28 cellular contexts compared by ENCODE assay signal in genomic region chr10:28273343-28273742, GRCh38.
"Had no signal": no experiment of that assay in that cellular context is flagged by ENCODE, and none has a peak within 500 bp of the region (broad histone marks: within the 10 kb centered on the region; RNA-seq: fewer than 3 reads in every experiment).

No MANE protein-coding gene starts in this region.

- H3K9me3 Mint-ChIP-seq: naive B cell; naive thymus-derived CD8-positive, alpha-beta T cell; natural killer cell treated with Interleukin-12 subunit alpha and Interleukin-12 subunit beta and Interleukin-15 and Interleukin-18, amount 100 ng/mL, for 72 hours; nephron progenitor cell; neural crest cell; stimulated activated effector memory CD8-positive, alpha-beta T cell treated with anti-CD3 and anti-CD28 coated beads, Interleukin-12 subunit alpha, Interleukin-12 subunit beta, amount 100 ng/mL, for 72 hours; stimulated activated naive B cell treated with anti-CD40 and anti-IgM and Interleukin-4, amounts not matched to agents 10 μg/mL and 1 μg/mL and 100 μg/mL, for 72 hours; stimulated activated naive CD8-positive, alpha-beta T cell treated with anti-CD3 and anti-CD28 coated beads, Interleukin-15, Interleukin-2, amounts not matched to agents 100 ng/mL and 50 ng/mL, for 24 hours had no signal

- H3K9me3 ChIP-seq: neutrophil, ovary, prostate gland, right lobe of liver, sigmoid colon, suprapubic skin, testis, tibial nerve, upper lobe of left lung, vagina had no signal

- H3K27ac Mint-ChIP-seq: natural killer cell treated with Interleukin-12 subunit alpha and Interleukin-12 subunit beta and Interleukin-15 and Interleukin-18, amount 100 ng/mL, for 72 hours; nephron progenitor cell; stimulated activated effector memory CD8-positive, alpha-beta T cell treated with anti-CD3 and anti-CD28 coated beads, Interleukin-12 subunit alpha, Interleukin-12 subunit beta, amount 100 ng/mL, for 72 hours; stimulated activated naive B cell treated with anti-CD40 and anti-IgM and Interleukin-4, amounts not matched to agents 10 μg/mL and 1 μg/mL and 100 μg/mL, for 72 hours; stimulated activated naive CD8-positive, alpha-beta T cell treated with anti-CD3 and anti-CD28 coated beads, Interleukin-15, Interleukin-2, amounts not matched to agents 100 ng/mL and 50 ng/mL, for 24 hours had no signal

- H3K4me1 Mint-ChIP-seq: naive B cell; neural crest cell; stimulated activated naive B cell treated with anti-CD40 and anti-IgM and Interleukin-4, amounts not matched to agents 10 μg/mL and 1 μg/mL and 100 μg/mL, for 72 hours had no signal

- H3K36me3 Mint-ChIP-seq: naive B cell; natural killer cell treated with Interleukin-12 subunit alpha and Interleukin-12 subunit beta and Interleukin-15 and Interleukin-18, amount 100 ng/mL, for 72 hours; stimulated activated effector memory CD8-positive, alpha-beta T cell treated with anti-CD3 and anti-CD28 coated beads, Interleukin-12 subunit alpha, Interleukin-12 subunit beta, amount 100 ng/mL, for 72 hours; stimulated activated naive B cell treated with anti-CD40 and anti-IgM and Interleukin-4, amounts not matched to agents 10 μg/mL and 1 μg/mL and 100 μg/mL, for 72 hours had no signal

- DNase-seq: naive B cell; naive thymus-derived CD8-positive, alpha-beta T cell; nephron progenitor cell; nucleus accumbens; ovary; right cardiac atrium; right lobe of liver; sigmoid colon; small intestine; stimulated activated CD4-positive, alpha-beta T cell treated with anti-CD3 and anti-CD28 coated beads, Interleukin-15, amount 100 ng/mL, for 24 hours; stimulated activated CD4-positive, alpha-beta T cell treated with anti-CD3 and anti-CD28 coated beads, Interleukin-2, amount 100 ng/mL, for 24 hours; stimulated activated CD4-positive, alpha-beta T cell treated with anti-CD3 and anti-CD28 coated beads, Interleukin-2, amount 100 ng/mL, for 48 hours; stimulated activated CD4-positive, alpha-beta T cell treated with anti-CD3 and anti-CD28 coated beads, Interleukin-4, amount 100 ng/mL, for 24 hours; stimulated activated naive B cell treated with anti-CD40 and anti-IgM and Interleukin-4, amounts not matched to agents 10 μg/mL and 1 μg/mL and 100 μg/mL, for 72 hours; stimulated activated naive CD4-positive, alpha-beta T cell treated with Interleukin-2 at 50 U/mL for 16 hours; substantia nigra; testis; upper lobe of left lung had no signal

- H3K4me3 Mint-ChIP-seq: naive B cell; natural killer cell treated with Interleukin-12 subunit alpha and Interleukin-12 subunit beta and Interleukin-15 and Interleukin-18, amount 100 ng/mL, for 72 hours; nephron progenitor cell; neural crest cell; stimulated activated effector memory CD8-positive, alpha-beta T cell treated with anti-CD3 and anti-CD28 coated beads, Interleukin-12 subunit alpha, Interleukin-12 subunit beta, amount 100 ng/mL, for 72 hours; stimulated activated naive B cell treated with anti-CD40 and anti-IgM and Interleukin-4, amounts not matched to agents 10 μg/mL and 1 μg/mL and 100 μg/mL, for 72 hours; stimulated activated naive CD8-positive, alpha-beta T cell treated with anti-CD3 and anti-CD28 coated beads, Interleukin-15, Interleukin-2, amounts not matched to agents 100 ng/mL and 50 ng/mL, for 24 hours had no signal

- FAIRE-seq: small intestine had no signal

- H3K27me3 Mint-ChIP-seq: naive B cell; naive thymus-derived CD8-positive, alpha-beta T cell; natural killer cell treated with Interleukin-12 subunit alpha and Interleukin-12 subunit beta and Interleukin-15 and Interleukin-18, amount 100 ng/mL, for 72 hours; stimulated activated naive B cell treated with anti-CD40 and anti-IgM and Interleukin-4, amounts not matched to agents 10 μg/mL and 1 μg/mL and 100 μg/mL, for 72 hours; stimulated activated naive CD8-positive, alpha-beta T cell treated with anti-CD3 and anti-CD28 coated beads, Interleukin-15, Interleukin-2, amounts not matched to agents 100 ng/mL and 50 ng/mL, for 24 hours had no signal

- ATAC-seq: naive thymus-derived CD8-positive, alpha-beta T cell; natural killer cell treated with Interleukin-12 subunit alpha and Interleukin-12 subunit beta and Interleukin-15 and Interleukin-18, amount 100 ng/mL, for 72 hours; right cardiac atrium; right lobe of liver; stimulated activated effector memory CD8-positive, alpha-beta T cell treated with anti-CD3 and anti-CD28 coated beads, Interleukin-12 subunit alpha, Interleukin-12 subunit beta, amount 100 ng/mL, for 72 hours; stimulated activated naive B cell treated with anti-CD40 and anti-IgM and Interleukin-4, amounts not matched to agents 10 μg/mL and 1 μg/mL and 100 μg/mL, for 72 hours had no signal

- H3K4me3 ChIP-seq: ovary, prostate gland, right lobe of liver, sigmoid colon, suprapubic skin, testis, tibial nerve, upper lobe of left lung, vagina had no signal

- H3K4me1 ChIP-seq: parathyroid adenoma, prostate gland, right lobe of liver, testis, tibial nerve, upper lobe of left lung, vagina had no signal

- H3K36me3 ChIP-seq: neutrophil, ovary, prostate gland, right lobe of liver, sigmoid colon, suprapubic skin, tibial nerve, upper lobe of left lung, vagina had no signal

- H3K27ac ChIP-seq: neutrophil, ovary, parathyroid adenoma, prostate gland, right lobe of liver, sigmoid colon, suprapubic skin, testis, tibial nerve, upper lobe of left lung, vagina had no signal
